Comparison of ENCODE assay signal across 8 cellular contexts in the genomic region with DNA sequence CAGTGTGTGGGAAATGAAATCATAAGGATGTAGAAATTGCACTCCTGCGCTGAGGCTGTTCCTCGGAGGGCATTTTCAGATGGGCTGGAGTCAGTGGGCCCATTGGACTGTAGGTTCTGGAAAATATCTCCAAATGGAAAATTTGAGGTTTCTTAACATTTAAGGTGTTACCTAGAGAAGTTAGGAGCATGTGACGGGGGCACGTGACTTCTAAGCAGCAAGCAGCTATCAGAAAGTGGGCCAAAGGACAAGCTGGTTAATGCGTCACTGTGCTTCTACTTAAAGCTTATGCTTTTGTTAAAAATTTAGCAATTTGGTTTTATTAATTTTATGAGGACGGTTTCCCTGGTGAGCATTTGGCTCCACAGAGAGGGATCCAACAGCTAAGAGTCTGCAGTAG.
"Had no signal": no experiment of that assay in that cellular context is flagged by ENCODE, and none has a peak within 500 bp of the region (broad histone marks: within the 10 kb centered on the region; RNA-seq: fewer than 3 reads in every experiment).

No MANE protein-coding gene starts in this region.

- DNase-seq: GDM1, GF-D8 had no signal

- FAIRE-seq: G401.6, GM12878, GM12891, GM12892, GM18507, GM19239 had no signal

- H3K4me3 ChIP-seq: GM12878 had no signal

- ATAC-seq: GM12878 had no signal
